16 cellular contexts compared by ENCODE assay signal in genomic region chr1:161589964-161590363, GRCh38. TPM values are rescaled to one million over a fixed set of nuclear protein-coding genes. Genes with fewer than 3 reads are reported as not detected.
DNase-seq lines count a peak whose midpoint lies in the region; ATAC-seq, FAIRE-seq and TF ChIP-seq lines count a peak whose summit lies in the region.
"Not testable (repeated sequence)": the region's sequence is repeated elsewhere in the genome, so short reads cannot be mapped to it uniquely, and the experiment has no call there.
"Had no signal": no experiment of that assay in that cellular context is flagged by ENCODE, and none has a peak within 500 bp of the region (broad histone marks: within the 10 kb centered on the region; RNA-seq: fewer than 3 reads in every experiment).

No MANE protein-coding gene starts in this region.

- peak; percentile 87 for FAIRE-seq in endothelial cell of umbilical vein (lab: Jason Lieb, UNC)

- BruUV-seq in PC-3 (replicated peaks; lab: Mats Ljungman, UMichigan); endothelial cell of umbilical vein (replicated peaks; lab: Mats Ljungman, UMichigan): not testable (repeated sequence)

- not testable (repeated sequence) for TF ChIP-seq POLR2A in endothelial cell of umbilical vein (IDR thresholded peaks at IDR 0.05; ENCODE audit: low read depth, low read length)

- ATAC-seq in PC-3, result peak; percentile 6; the same call in 1 of the 2 replicates
- ATAC-seq in activated CD4-positive, alpha-beta T cell treated with anti-CD3 and anti-CD28 coated beads for 36 hours, result peak; percentile 79
- peak; percentile 66 for ATAC-seq in activated T-helper 17 cell treated with anti-CD3 and anti-CD28 coated beads, Interleukin-2, amount 50 U/mL, for 72 hours (replicated peaks)
- ATAC-seq in activated naive CD8-positive, alpha-beta T cell treated with anti-CD3 and anti-CD28 coated beads, Interleukin-2, amount 50 U/mL, for 24 hours, result peak; percentile 78
- ATAC-seq in stimulated activated naive CD8-positive, alpha-beta T cell treated with anti-CD3 and anti-CD28 coated beads, Interleukin-15, Interleukin-2, amounts not matched to agents 100 U/mL and 50 U/mL, for 24 hours, result peak; percentile 76

- not testable (repeated sequence) for H3K36me3 Mint-ChIP-seq in activated CD4-positive, alpha-beta T cell treated with anti-CD3 and anti-CD28 coated beads for 36 hours (ENCODE audit: low read depth); activated T-helper 17 cell treated with anti-CD3 and anti-CD28 coated beads, Interleukin-2, amount 50 U/mL, for 72 hours (ENCODE audit: low read depth); activated naive CD8-positive, alpha-beta T cell treated with anti-CD3 and anti-CD28 coated beads, Interleukin-2, amount 50 U/mL, for 24 hours (ENCODE audit: low read depth)

- intact Hi-C loops in PC-3 (cut with micrococcal nuclease); activated CD4-positive, alpha-beta T cell treated with anti-CD3 and anti-CD28 coated beads for 36 hours (cut with DNase I, micrococcal nuclease); endothelial cell of umbilical vein (cut with micrococcal nuclease): not testable (repeated sequence)

- peaks cover 11% of the 10 kb centered on the region for H3K4me1 ChIP-seq in PC-3 (ENCODE audit: insufficient read depth, low read length)
- H3K4me1 ChIP-seq in endothelial cell of umbilical vein (ENCODE audit: control insufficient read depth, extremely low read depth, insufficient read depth, low read length), result not testable (repeated sequence)

- POLR2A ChIA-PET in PC-3 (lab: Charles Lee; ENCODE audit: unreplicated experiment); activated CD4-positive, alpha-beta T cell treated with anti-CD3 and anti-CD28 coated beads for 36 hours (lab: Charles Lee); endothelial cell of umbilical vein (lab: Charles Lee): not testable (repeated sequence)

- not testable (repeated sequence) for H3K9ac ChIP-seq in PC-3 (ENCODE audit: low read length); endothelial cell of umbilical vein (replicated peaks; ENCODE audit: extremely low read depth, insufficient read depth, low read length)

- H3K9me3 Mint-ChIP-seq in activated CD4-positive, alpha-beta T cell treated with anti-CD3 and anti-CD28 coated beads for 36 hours (ENCODE audit: low read depth); activated T-helper 17 cell treated with anti-CD3 and anti-CD28 coated beads, Interleukin-2, amount 50 U/mL, for 72 hours; activated naive CD8-positive, alpha-beta T cell treated with anti-CD3 and anti-CD28 coated beads, Interleukin-2, amount 50 U/mL, for 24 hours: not testable (repeated sequence)

- not testable (repeated sequence) for H3K9me3 ChIP-seq in PC-3 (ENCODE audit: low read length); endothelial cell of umbilical vein (replicated peaks; ENCODE audit: control insufficient read depth, insufficient read depth, low read length)

- not testable (repeated sequence) for H4K20me1 ChIP-seq in PC-3 (ENCODE audit: low read length); endothelial cell of umbilical vein (replicated peaks; ENCODE audit: control insufficient read depth, extremely low read depth, insufficient read depth, low read length)

- H3K4me1 Mint-ChIP-seq in activated CD4-positive, alpha-beta T cell treated with anti-CD3 and anti-CD28 coated beads for 36 hours; activated T-helper 17 cell treated with anti-CD3 and anti-CD28 coated beads, Interleukin-2, amount 50 U/mL, for 72 hours; activated naive CD8-positive, alpha-beta T cell treated with anti-CD3 and anti-CD28 coated beads, Interleukin-2, amount 50 U/mL, for 24 hours: not testable (repeated sequence)

- not testable (repeated sequence) for H3K27ac ChIP-seq in PC-3 (ENCODE audit: low read length); endothelial cell of umbilical vein (ENCODE audit: insufficient read depth, low read depth, low read length)

- H3K27ac Mint-ChIP-seq in activated CD4-positive, alpha-beta T cell treated with anti-CD3 and anti-CD28 coated beads for 36 hours; activated T-helper 17 cell treated with anti-CD3 and anti-CD28 coated beads, Interleukin-2, amount 50 U/mL, for 72 hours; activated naive CD8-positive, alpha-beta T cell treated with anti-CD3 and anti-CD28 coated beads, Interleukin-2, amount 50 U/mL, for 24 hours: not testable (repeated sequence)

- H3K9me1 ChIP-seq in endothelial cell of umbilical vein (replicated peaks; ENCODE audit: control insufficient read depth, extremely low read depth, insufficient read depth, low read length), result not testable (repeated sequence)

- not testable (repeated sequence) for H3K9me2 ChIP-seq in PC-3 (replicated peaks; ENCODE audit: low read length)

- not testable (repeated sequence) for H3K27me3 ChIP-seq in PC-3 (ENCODE audit: low read length); endothelial cell of umbilical vein (ENCODE audit: control insufficient read depth in 2 of 2, insufficient read depth in 2 of 2, low read length in 2 of 2)

- not testable (repeated sequence) for TF ChIP-seq CTCF in PC-3 (conservative IDR thresholded peaks at IDR 0.05; ENCODE audit: low read depth, low read length); endothelial cell of umbilical vein (IDR thresholded peaks at IDR 0.05; ENCODE audit: extremely low read depth in 1 of 2, insufficient read depth in 1 of 2, low read depth in 1 of 2, low read length in 2 of 2)

- DNase-seq in HT1080 (ENCODE audit: low read depth), result peak; percentile 26
- not testable (repeated sequence) for DNase-seq in PC-3; activated CD4-positive, alpha-beta T cell treated with anti-CD3 and anti-CD28 coated beads for 36 hours; activated naive CD8-positive, alpha-beta T cell treated with anti-CD3 and anti-CD28 coated beads, Interleukin-2, amount 50 U/mL, for 24 hours; endothelial cell of umbilical vein (ENCODE audit: low read depth, low spot score); stimulated activated naive CD8-positive, alpha-beta T cell treated with anti-CD3 and anti-CD28 coated beads, Interleukin-15, Interleukin-2, amounts not matched to agents 100 U/mL and 50 U/mL, for 24 hours
- peak; percentile 15 for DNase-seq in renal cortical epithelial cell (ENCODE audit: low read depth)

- dilution Hi-C loops in endothelial cell of umbilical vein (cut with MboI; ENCODE audit: extremely low pct_ligation_motif_present, low sequenced_read_pairs), result not testable (repeated sequence)

- H2AFZ ChIP-seq in PC-3 (ENCODE audit: low read length); endothelial cell of umbilical vein (ENCODE audit: low read depth, low read length): not testable (repeated sequence)

- H3F3A ChIP-seq in PC-3 (ENCODE audit: low read length, unreplicated experiment), result not testable (repeated sequence)

- not testable (repeated sequence) for H3K4me3 ChIP-seq in PC-3 (ENCODE audit: low read length); endothelial cell of umbilical vein (replicated peaks in 1 of 3; ENCODE audit: insufficient read depth in 1 of 3, low read depth in 1 of 3, low read length in 3 of 3)

- not testable (repeated sequence) for H3K4me2 ChIP-seq in PC-3 (ENCODE audit: low read length); endothelial cell of umbilical vein (ENCODE audit: insufficient read depth, low read length)

- not testable (repeated sequence) for H3K27me3 Mint-ChIP-seq in activated CD4-positive, alpha-beta T cell treated with anti-CD3 and anti-CD28 coated beads for 36 hours; activated T-helper 17 cell treated with anti-CD3 and anti-CD28 coated beads, Interleukin-2, amount 50 U/mL, for 72 hours; activated naive CD8-positive, alpha-beta T cell treated with anti-CD3 and anti-CD28 coated beads, Interleukin-2, amount 50 U/mL, for 24 hours

- H3K79me2 ChIP-seq in PC-3 (ENCODE audit: low read length); endothelial cell of umbilical vein (ENCODE audit: control insufficient read depth, insufficient read depth, low read length): not testable (repeated sequence)

- H3K36me3 ChIP-seq in PC-3 (ENCODE audit: low read depth, low read length); endothelial cell of umbilical vein (ENCODE audit: control insufficient read depth in 2 of 2, extremely low read depth in 1 of 2, insufficient read depth in 2 of 2, low read length in 2 of 2): not testable (repeated sequence)

- CTCF ChIA-PET in PC-3 (lab: Charles Lee); activated CD4-positive, alpha-beta T cell treated with anti-CD3 and anti-CD28 coated beads for 36 hours (lab: Charles Lee); endothelial cell of umbilical vein (lab: Charles Lee): not testable (repeated sequence)

- H3K4me3 Mint-ChIP-seq in activated CD4-positive, alpha-beta T cell treated with anti-CD3 and anti-CD28 coated beads for 36 hours; activated T-helper 17 cell treated with anti-CD3 and anti-CD28 coated beads, Interleukin-2, amount 50 U/mL, for 72 hours; activated naive CD8-positive, alpha-beta T cell treated with anti-CD3 and anti-CD28 coated beads, Interleukin-2, amount 50 U/mL, for 24 hours: not testable (repeated sequence)

RNA-seq across cellular contexts. Expression of gene FCGR3A, which starts 40.3 kb away (rescaled TPM):
- not detected in 2 replicates for total RNA-seq in HT1080 (2014; rRNA removed; shearing (Covaris generic))
- 0.03 TPM in 1 of 2 replicates, not detected in the other for polyA plus RNA-seq in HT1080 (2015; cell fraction: cytosol; rRNA removed)
- polyA plus RNA-seq in HT1080 (2015; cell fraction: nucleus; rRNA removed), result not detected in 2 replicates
- total RNA-seq in PC-3 (2014; rRNA removed) (not detected in 2 replicates), endothelial cell of umbilical vein (not detected in 2 replicates), renal cortical epithelial cell (not detected in 2 replicates)
- not detected for total RNA-seq in activated CD4-positive, alpha-beta T cell treated with anti-CD3 and anti-CD28 coated beads for 36 hours
- total RNA-seq in activated T-helper 17 cell treated with anti-CD3 and anti-CD28 coated beads, Interleukin-2, amount 50 U/mL, for 72 hours, result not detected
- polyA plus RNA-seq in endothelial cell of umbilical vein, result not detected in 2 replicates
- not detected in 2 replicates for polyA plus RNA-seq in endothelial cell of umbilical vein (2011; cell fraction: cytosol; rRNA removed)
- not detected in 2 replicates for polyA plus RNA-seq in endothelial cell of umbilical vein (2011; cell fraction: nucleus; rRNA removed)
- not detected in 2 replicates for polyA plus RNA-seq in endothelial cell of umbilical vein (2012)
- not detected in 2 replicates for polyA minus RNA-seq in endothelial cell of umbilical vein
- not detected for polyA minus RNA-seq in endothelial cell of umbilical vein (2011; cell fraction: cytosol; rRNA and poly(A)+ RNA removed)
- not detected in 2 replicates for polyA minus RNA-seq in endothelial cell of umbilical vein (2011; cell fraction: nucleus; rRNA and poly(A)+ RNA removed)
- total RNA-seq: A172, Caco-2, Calu3 had no signal
- polyA plus RNA-seq: A549, BJ had no signal

RNA-seq across cellular contexts. Expression of gene FCGR3B, which starts 41.0 kb away (rescaled TPM):
- total RNA-seq in HT1080 (2014; rRNA removed; shearing (Covaris generic)), result not detected in 2 replicates
- polyA plus RNA-seq in HT1080 (2015; cell fraction: cytosol; rRNA removed), result not detected in 2 replicates
- polyA plus RNA-seq in HT1080 (2015; cell fraction: nucleus; rRNA removed), result not detected in 2 replicates
- total RNA-seq in PC-3 (2014; rRNA removed) (not detected in 2 replicates), endothelial cell of umbilical vein (not detected in 2 replicates), renal cortical epithelial cell (not detected in 2 replicates)
- total RNA-seq in activated CD4-positive, alpha-beta T cell treated with anti-CD3 and anti-CD28 coated beads for 36 hours, result not detected
- total RNA-seq in activated T-helper 17 cell treated with anti-CD3 and anti-CD28 coated beads, Interleukin-2, amount 50 U/mL, for 72 hours, result not detected
- not detected in 2 replicates for polyA plus RNA-seq in endothelial cell of umbilical vein
- not detected in 2 replicates for polyA plus RNA-seq in endothelial cell of umbilical vein (2011; cell fraction: cytosol; rRNA removed)
- polyA plus RNA-seq in endothelial cell of umbilical vein (2011; cell fraction: nucleus; rRNA removed), result not detected in 2 replicates
- polyA plus RNA-seq in endothelial cell of umbilical vein (2012), result not detected in 2 replicates
- not detected in 2 replicates for polyA minus RNA-seq in endothelial cell of umbilical vein
- polyA minus RNA-seq in endothelial cell of umbilical vein (2011; cell fraction: cytosol; rRNA and poly(A)+ RNA removed), result not detected
- not detected in 2 replicates for polyA minus RNA-seq in endothelial cell of umbilical vein (2011; cell fraction: nucleus; rRNA and poly(A)+ RNA removed)
- total RNA-seq: A172; B cell; Caco-2; Calu3; CD4-positive, alpha-beta T cell; CD8-positive, alpha-beta T cell had no signal
- polyA plus RNA-seq: A549, BJ had no signal

Comparison
In these comparisons a context has a peak if more than half of its experiments do, and no peak if none do; other contexts are left out.
1. ATAC-seq: peak in every context shown above with its lines; median percentile 79 in activated CD4-positive, alpha-beta T cell treated with anti-CD3 and anti-CD28 coated beads for 36 hours; 78 in activated naive CD8-positive, alpha-beta T cell treated with anti-CD3 and anti-CD28 coated beads, Interleukin-2, amount 50 U/mL, for 24 hours; 76 in stimulated activated naive CD8-positive, alpha-beta T cell treated with anti-CD3 and anti-CD28 coated beads, Interleukin-15, Interleukin-2, amounts not matched to agents 100 U/mL and 50 U/mL, for 24 hours; 66 in activated T-helper 17 cell treated with anti-CD3 and anti-CD28 coated beads, Interleukin-2, amount 50 U/mL, for 72 hours; 6 in PC-3.